ENCODE assay signal across 27 cellular contexts in genomic region chr7:96228760-96229159, GRCh38.
"Had no signal": no experiment of that assay in that cellular context is flagged by ENCODE, and none has a peak within 500 bp of the region (broad histone marks: within the 10 kb centered on the region; RNA-seq: fewer than 3 reads in every experiment).

No MANE protein-coding gene starts in this region.

- DNase-seq: naive thymus-derived CD4-positive, alpha-beta T cell; natural killer cell; nucleus accumbens; ovary; right lobe of liver; sigmoid colon; small intestine; stimulated activated CD4-positive, alpha-beta T cell treated with anti-CD3 and anti-CD28 coated beads, Interleukin-15, amount 100 ng/mL, for 24 hours; stimulated activated CD4-positive, alpha-beta T cell treated with anti-CD3 and anti-CD28 coated beads, Interleukin-2, amount 100 ng/mL, for 24 hours; stimulated activated CD4-positive, alpha-beta T cell treated with anti-CD3 and anti-CD28 coated beads, Interleukin-2, amount 100 ng/mL, for 48 hours; stimulated activated CD4-positive, alpha-beta T cell treated with anti-CD3 and anti-CD28 coated beads, Interleukin-4, amount 100 ng/mL, for 24 hours; stimulated activated naive B cell treated with anti-CD40 and anti-IgM and Interleukin-4, amounts not matched to agents 10 μg/mL and 1 μg/mL and 100 μg/mL, for 72 hours; stimulated activated naive CD4-positive, alpha-beta T cell treated with Interleukin-2 at 50 U/mL for 16 hours; stomach; thyroid gland; trophoblast cell; uterus had no signal

- H3K36me3 ChIP-seq: neural progenitor cell, ovary, thyroid gland, uterus had no signal

- H3K4me3 Mint-ChIP-seq: naive thymus-derived CD4-positive, alpha-beta T cell; natural killer cell; nephron; neural progenitor cell; stimulated activated effector memory CD8-positive, alpha-beta T cell treated with anti-CD3 and anti-CD28 coated beads, Interleukin-12 subunit alpha, Interleukin-12 subunit beta, amount 100 ng/mL, for 72 hours; stimulated activated naive B cell treated with anti-CD40 and anti-IgM and Interleukin-4, amounts not matched to agents 10 μg/mL and 1 μg/mL and 100 μg/mL, for 72 hours had no signal

- H3K4me1 Mint-ChIP-seq: nephron; neural progenitor cell; stimulated activated effector memory CD8-positive, alpha-beta T cell treated with anti-CD3 and anti-CD28 coated beads, Interleukin-12 subunit alpha, Interleukin-12 subunit beta, amount 100 ng/mL, for 72 hours had no signal

- H3K27ac Mint-ChIP-seq: naive thymus-derived CD4-positive, alpha-beta T cell; natural killer cell; nephron; neural progenitor cell; progenitor cell of endocrine pancreas; stimulated activated effector memory CD8-positive, alpha-beta T cell treated with anti-CD3 and anti-CD28 coated beads, Interleukin-12 subunit alpha, Interleukin-12 subunit beta, amount 100 ng/mL, for 72 hours; stimulated activated naive B cell treated with anti-CD40 and anti-IgM and Interleukin-4, amounts not matched to agents 10 μg/mL and 1 μg/mL and 100 μg/mL, for 72 hours had no signal

- H3K9me3 Mint-ChIP-seq: natural killer cell; stimulated activated effector memory CD8-positive, alpha-beta T cell treated with anti-CD3 and anti-CD28 coated beads, Interleukin-12 subunit alpha, Interleukin-12 subunit beta, amount 100 ng/mL, for 72 hours had no signal

- H3K4me2 ChIP-seq: neural progenitor cell had no signal

- H3K4me3 ChIP-seq: neural progenitor cell, ovary, psoas muscle, right lobe of liver, sigmoid colon, stomach, thoracic aorta, thyroid gland, tibial nerve, upper lobe of left lung, uterus had no signal

- H3K27me3 Mint-ChIP-seq: naive thymus-derived CD4-positive, alpha-beta T cell; progenitor cell of endocrine pancreas; stimulated activated naive B cell treated with anti-CD40 and anti-IgM and Interleukin-4, amounts not matched to agents 10 μg/mL and 1 μg/mL and 100 μg/mL, for 72 hours had no signal

- H3K9ac ChIP-seq: neural progenitor cell, parathyroid adenoma had no signal

- H3K9me3 ChIP-seq: neutrophil, ovary, psoas muscle, right lobe of liver, sigmoid colon, thoracic aorta, thyroid gland, tibial nerve, upper lobe of left lung, uterus had no signal

- ATAC-seq: naive thymus-derived CD4-positive, alpha-beta T cell; natural killer cell; psoas muscle; stimulated activated effector memory CD8-positive, alpha-beta T cell treated with anti-CD3 and anti-CD28 coated beads, Interleukin-12 subunit alpha, Interleukin-12 subunit beta, amount 100 ng/mL, for 72 hours; stimulated activated naive B cell treated with anti-CD40 and anti-IgM and Interleukin-4, amounts not matched to agents 10 μg/mL and 1 μg/mL and 100 μg/mL, for 72 hours had no signal

- H2AFZ ChIP-seq: neural progenitor cell, parathyroid adenoma had no signal

- H3K27me3 ChIP-seq: neural progenitor cell, neutrophil, ovary, right lobe of liver, sigmoid colon, stomach, thyroid gland, tibial nerve, upper lobe of left lung, uterus had no signal

- H3K27ac ChIP-seq: neural progenitor cell, neutrophil, ovary, parathyroid adenoma, psoas muscle, right lobe of liver, sigmoid colon, stomach, thoracic aorta, thyroid gland, tibial nerve, upper lobe of left lung, uterus had no signal

- H3K4me1 ChIP-seq: neural progenitor cell, parathyroid adenoma, psoas muscle, sigmoid colon, stomach, thyroid gland, tibial nerve, upper lobe of left lung, uterus had no signal

- H3K36me3 Mint-ChIP-seq: natural killer cell; stimulated activated effector memory CD8-positive, alpha-beta T cell treated with anti-CD3 and anti-CD28 coated beads, Interleukin-12 subunit alpha, Interleukin-12 subunit beta, amount 100 ng/mL, for 72 hours had no signal
